Comparison of ENCODE assay signal across 9 cellular contexts in genomic region chr13:45500492-45501174, GRCh38. TPM values are rescaled to one million over a fixed set of nuclear protein-coding genes. Genes with fewer than 3 reads are reported as not detected.
DNase-seq lines count a peak whose midpoint lies in the region; ATAC-seq, FAIRE-seq and TF ChIP-seq lines count a peak whose summit lies in the region.
"Had no signal": no experiment of that assay in that cellular context is flagged by ENCODE, and none has a peak within 500 bp of the region (broad histone marks: within the 10 kb centered on the region; RNA-seq: fewer than 3 reads in every experiment).

No MANE protein-coding gene starts in this region.

- no peak for TF ChIP-seq POLR2A in GM12892 (IDR thresholded peaks at IDR 0.05; ENCODE audit: low read depth, low read length)

- FAIRE-seq in GM12892 (lab: Jason Lieb, UNC) (peak; percentile 38), RCC 7860 (lab: Jason Lieb, UNC) (peak; percentile 81)

- DNase-seq in GM12892 (ENCODE audit: insufficient read length) (no peak), RCC 7860 (ENCODE audit: low spot score) (peak; percentile 90), epidermal melanocyte (ENCODE audit: insufficient read length, low spot score) (peak; percentile 22), pons (ENCODE audit: low spot score) (peak; percentile 60), ecto neural progenitor cell (ENCODE audit: low spot score) (no peak), NCI-H2107 (lab: John Stamatoyannopoulos, UW) (no peak)
- no peak for DNase-seq in activated CD4-positive, alpha-beta T cell treated with anti-CD3 and anti-CD28 coated beads for 4 hours
- DNase-seq: trophoblast cell had no signal

- no peak for ATAC-seq in GM21723 (IDR thresholded peaks at IDR 0.05; ENCODE audit: unreplicated experiment)

RNA-seq across cellular contexts. Expression of gene COG3, which starts 35.9 kb away (rescaled TPM):
- 17.3 TPM for polyA plus RNA-seq in GM12892 (2012; ENCODE audit: missing spikeins)

Comparison
In these comparisons a context has a peak if more than half of its experiments do, and no peak if none do; other contexts are left out.
1. DNase-seq: peak in RCC 7860 (single experiment), epidermal melanocyte (single experiment) and pons (single experiment); none in GM12892 (single experiment), ecto neural progenitor cell (single experiment), NCI-H2107 (single experiment) and activated CD4-positive, alpha-beta T cell treated with anti-CD3 and anti-CD28 coated beads for 4 hours (0 of 2).